ENCODE assay signal across 8 cellular contexts in genomic region chr7:103148131-103148993, GRCh38. TPM values are rescaled to one million over a fixed set of nuclear protein-coding genes. Genes with fewer than 3 reads are reported as not detected.
DNase-seq lines count a peak whose midpoint lies in the region; ATAC-seq and TF ChIP-seq lines count a peak whose summit lies in the region.

No MANE protein-coding gene starts in this region.

- no peaks in the 10 kb centered on the region for H3K36me3 ChIP-seq in heart right ventricle

- DNase-seq in heart right ventricle (no peak), left ventricle myocardium superior (no peak), right cardiac atrium (no peak), GM10266 (ENCODE audit: extremely low spot score) (no peak), COLO829 (ENCODE audit: low spot score) (no peak)
- DNase-seq in stimulated activated effector memory CD8-positive, alpha-beta T cell treated with anti-CD3 and anti-CD28 coated beads, Interleukin-12 subunit alpha, Interleukin-12 subunit beta, amount 100 ng/mL, for 72 hours (ENCODE audit: low spot score in 2 of 2), result no peak
- no peak for DNase-seq in effector CD4-positive, alpha-beta T cell

- peaks cover 25% of the 10 kb centered on the region for H3K4me1 Mint-ChIP-seq in stimulated activated effector memory CD8-positive, alpha-beta T cell treated with anti-CD3 and anti-CD28 coated beads, Interleukin-12 subunit alpha, Interleukin-12 subunit beta, amount 100 ng/mL, for 72 hours

- H3K4me1 ChIP-seq in heart right ventricle, result peaks cover 0 to 30% (median 22%) of the 10 kb centered on the region in 9 donors
- peaks cover 2% of the 10 kb centered on the region for H3K4me1 ChIP-seq in right cardiac atrium (ENCODE audit: control insufficient read depth, insufficient read depth, low read length)

- H3K36me3 Mint-ChIP-seq in stimulated activated effector memory CD8-positive, alpha-beta T cell treated with anti-CD3 and anti-CD28 coated beads, Interleukin-12 subunit alpha, Interleukin-12 subunit beta, amount 100 ng/mL, for 72 hours, result peaks cover 6% of the 10 kb centered on the region

- H3K27me3 ChIP-seq in heart right ventricle, result no peaks in the 10 kb centered on the region
- H3K27me3 ChIP-seq in right cardiac atrium (ENCODE audit: control insufficient read depth, insufficient read depth), result no peaks in the 10 kb centered on the region

- H3K27ac ChIP-seq in heart right ventricle, result peak overlapping the region; percentile 95 to 99 (median 97)
- H3K27ac ChIP-seq in right cardiac atrium (ENCODE audit: low read length), result peak overlapping the region; percentile 99

- no peak for TF ChIP-seq CTCF in heart right ventricle (IDR thresholded peaks at IDR 0.05)
- no peak for TF ChIP-seq CTCF in WI38 (IDR thresholded peaks at IDR 0.05; ENCODE audit: low read depth, low read length)
- no peak for TF ChIP-seq CTCF in GM10266 (IDR thresholded peaks at IDR 0.05; ENCODE audit: control insufficient read depth, insufficient read depth, low read depth, missing control alignments)

- intact Hi-C loops in heart right ventricle (cut with DNase I) (loop anchor here in 2 of 10 donors (5.0 to 10.0 kb wide), 2 partner anchors 74 to 76 kb away; partner anchors contain the start of genes FBXL13 (in 2 of the 2) and ARMC10 (in 1 of the 2)), left ventricle myocardium superior (cut with micrococcal nuclease) (no loop called here), right cardiac atrium (cut with DNase I) (no loop called here)

- H3K4me3 Mint-ChIP-seq in stimulated activated effector memory CD8-positive, alpha-beta T cell treated with anti-CD3 and anti-CD28 coated beads, Interleukin-12 subunit alpha, Interleukin-12 subunit beta, amount 100 ng/mL, for 72 hours, result peak overlapping the region; percentile 90

- H3K4me3 ChIP-seq in heart right ventricle, result peak overlapping the region; percentile 46 to 90 (median 74)
- peak overlapping the region; percentile 58 for H3K4me3 ChIP-seq in WI38 (ENCODE audit: low read depth, low read length)
- H3K4me3 ChIP-seq in right cardiac atrium (ENCODE audit: low read length), result peak overlapping the region; percentile 89

- no peaks in the 10 kb centered on the region for H3K9me3 ChIP-seq in heart right ventricle
- H3K9me3 ChIP-seq in right cardiac atrium (ENCODE audit: control insufficient read depth, low read length), result no peaks in the 10 kb centered on the region

- WGBS in heart right ventricle, 2 donors, result 1% methylated on average over 13 of the region's 13 CpGs
- WGBS in right cardiac atrium, result 1% methylated on average over 13 of the region's 13 CpGs

- no peak for ATAC-seq in heart right ventricle
- ATAC-seq in left ventricle myocardium superior, result no peak
- ATAC-seq in right cardiac atrium, result no peak
- ATAC-seq in stimulated activated effector memory CD8-positive, alpha-beta T cell treated with anti-CD3 and anti-CD28 coated beads, Interleukin-12 subunit alpha, Interleukin-12 subunit beta, amount 100 ng/mL, for 72 hours, result no peak

- peak overlapping the region; percentile 98 for H3K27ac Mint-ChIP-seq in stimulated activated effector memory CD8-positive, alpha-beta T cell treated with anti-CD3 and anti-CD28 coated beads, Interleukin-12 subunit alpha, Interleukin-12 subunit beta, amount 100 ng/mL, for 72 hours

- H3K9me3 Mint-ChIP-seq in stimulated activated effector memory CD8-positive, alpha-beta T cell treated with anti-CD3 and anti-CD28 coated beads, Interleukin-12 subunit alpha, Interleukin-12 subunit beta, amount 100 ng/mL, for 72 hours, result no peaks in the 10 kb centered on the region

RNA-seq across cellular contexts. Expression of gene NAPEPLD, which starts 0.5 kb away (rescaled TPM):
- total RNA-seq in heart right ventricle (10 to 100 TPM in 3 of 10 donors, 1 to 10 TPM in 7; 7.5 to 11.6 (median 9.0) TPM), left ventricle myocardium superior (16.7 TPM), right cardiac atrium (10 to 100 TPM in 1 of 4 donors, 1 to 10 TPM in 3; 6.3 to 12.5 (median 8.4) TPM)
- polyA plus RNA-seq in heart right ventricle (1 to 10 TPM; 2.1 to 3.2 TPM), right cardiac atrium (4.1 TPM)
